In genomic region chr2:203983064-203983715, GRCh38 we compare ENCODE assay signal across 25 cellular contexts. TPM values are rescaled to one million over a fixed set of nuclear protein-coding genes. Genes with fewer than 3 reads are reported as not detected.
"Had no signal": no experiment of that assay in that cellular context is flagged by ENCODE, and none has a peak within 500 bp of the region (broad histone marks: within the 10 kb centered on the region; RNA-seq: fewer than 3 reads in every experiment).

No MANE protein-coding gene starts in this region.

- FAIRE-seq: kidney, pancreas, urothelium cell line had no signal

- H3K4me3 ChIP-seq: colonic mucosa, gastroesophageal sphincter, lung, pancreas, smooth muscle cell had no signal

- H3K4me3 Mint-ChIP-seq: immature natural killer cell, naive B cell, nephron had no signal

- H3K4me1 ChIP-seq: colonic mucosa, gastroesophageal sphincter, pancreas had no signal

- H3K9me3 Mint-ChIP-seq: immature natural killer cell had no signal

- H3K27ac Mint-ChIP-seq: immature natural killer cell, naive B cell, nephron, progenitor cell of endocrine pancreas had no signal

- H3K36me3 Mint-ChIP-seq: immature natural killer cell, naive B cell had no signal

- H3K4me2 ChIP-seq: smooth muscle cell had no signal

- H3K27me3 ChIP-seq: colonic mucosa, gastroesophageal sphincter, pancreas had no signal

- H3K9me3 ChIP-seq: colonic mucosa, gastroesophageal sphincter, pancreas had no signal

- DNase-seq: colonic mucosa; dermis blood vessel endothelial cell; effector CD4-positive, alpha-beta T cell; foreskin fibroblast; glutamatergic neuron; immature natural killer cell; kidney; left cardiac atrium; left ventricle myocardium superior; mesenchymal stem cell; midbrain; naive B cell; occipital lobe; pancreas; right cardiac atrium; stimulated activated CD4-positive, alpha-beta T cell treated with anti-CD3 and anti-CD28 coated beads, Interleukin-2, amount 100 ng/mL, for 48 hours; stimulated activated naive CD4-positive, alpha-beta T cell treated with Interleukin-2 at 50 U/mL for 16 hours; trophoblast cell had no signal

- H3K4me1 Mint-ChIP-seq: immature natural killer cell, naive B cell had no signal

- H3K27ac ChIP-seq: colonic mucosa, gastroesophageal sphincter, pancreas had no signal

- H3K36me3 ChIP-seq: colonic mucosa, gastroesophageal sphincter, pancreas had no signal

RNA-seq across cellular contexts. Expression of gene ICOS, which starts 46.6 kb away (rescaled TPM):
- total RNA-seq: dermis blood vessel endothelial cell, esophagus mucosa, left ventricle myocardium superior, occipital lobe, progenitor cell of endocrine pancreas, smooth muscle cell had no signal
- polyA plus RNA-seq: pancreas, smooth muscle cell had no signal
